Comparison of ENCODE assay signal across 8 cellular contexts in genomic region chr7:5528071-5528814, GRCh38. TPM values are rescaled to one million over a fixed set of nuclear protein-coding genes. Genes with fewer than 3 reads are reported as not detected.
DNase-seq lines count a peak whose midpoint lies in the region; ATAC-seq and TF ChIP-seq lines count a peak whose summit lies in the region.

No MANE protein-coding gene starts in this region.

- H3K27me3 Mint-ChIP-seq in endothelial cell (ENCODE audit: unreplicated experiment), result peaks cover 69% of the 10 kb centered on the region

- H3K9me3 ChIP-seq in uterus, result no peaks in the 10 kb centered on the region

- H3K4me3 Mint-ChIP-seq in endothelial cell (ENCODE audit: unreplicated experiment), result peak overlapping the region; percentile 100

- peaks cover 51% of the 10 kb centered on the region for H3K36me3 Mint-ChIP-seq in endothelial cell (ENCODE audit: low read depth, unreplicated experiment)

- peaks cover 51% of the 10 kb centered on the region for H3K4me1 Mint-ChIP-seq in endothelial cell (ENCODE audit: unreplicated experiment)

- CTCF ChIA-PET in HEK293T (lab: Yijun Ruan, JAX), result interaction anchor here (0.6 kb wide), 1 partner anchor 31 kb away, joined by 3 read pairs; no protein-coding TSS in a partner anchor

- DNase-seq in HEK293T (ENCODE audit: extremely low spot score), result no peak
- DNase-seq in activated CD4-positive, alpha-beta T cell treated with anti-CD3 and anti-CD28 coated beads for 4 hours, result peak; percentile 36 to 40
- no peak for DNase-seq in endothelial cell (ENCODE audit: low spot score)
- peak; percentile 68 for DNase-seq in myocyte (ENCODE audit: low read depth)
- DNase-seq in uterus, result peak; percentile 36 to 61
- no peak for DNase-seq in DMS153 treated with DMSO at 0.1 percent for 48 hours (lab: John Stamatoyannopoulos, UW; ENCODE audit: unreplicated experiment)

- H3K27ac ChIP-seq in uterus, result peak overlapping the region; percentile 100

- TF ChIP-seq CTCF in endothelial cell (IDR thresholded peaks at IDR 0.05; ENCODE audit: unreplicated experiment) (no peak), uterus (IDR thresholded peaks at IDR 0.05) (no peak)

- POLR2A ChIA-PET in HEK293T (lab: Yijun Ruan, JAX), result interaction anchor here (1.0 kb wide), 1 partner anchor 30 kb away, joined by 3 read pairs; no protein-coding TSS in a partner anchor

- H3K9me3 Mint-ChIP-seq in endothelial cell (ENCODE audit: unreplicated experiment), result peaks cover 4% of the 10 kb centered on the region

- ATAC-seq in GM19324 (IDR thresholded peaks at IDR 0.05; ENCODE audit: low FRiP score, unreplicated experiment), result no peak
- no peak for ATAC-seq in GM18867 (IDR thresholded peaks at IDR 0.05; ENCODE audit: unreplicated experiment)

- TF ChIP-seq POLR2A in uterus (IDR thresholded peaks at IDR 0.05), result no peak

- no peaks in the 10 kb centered on the region for H3K4me1 ChIP-seq in uterus

- peak overlapping the region; percentile 84 to 92 for H3K4me3 ChIP-seq in uterus

- H3K27ac Mint-ChIP-seq in endothelial cell (ENCODE audit: unreplicated experiment), result peak overlapping the region; percentile 95

- intact Hi-C loops in uterus (cut with DNase I; ENCODE audit: low total_unique reads), result no loop called here

- H3K27me3 ChIP-seq in uterus, result no peaks in the 10 kb centered on the region

- H3K36me3 ChIP-seq in uterus, result no peaks in the 10 kb centered on the region

TF ChIP-seq in HEK293T, 16 proteins besides CTCF, POLR2A, EP300 and RAD21:
- no peak for TF ChIP-seq FOXA1 (IDR thresholded peaks at IDR 0.05)
- peak; percentile 10; the same call in 1 of the 2 replicates for TF ChIP-seq ELF4 (IDR thresholded peaks at IDR 0.05)
- no peak for TF ChIP-seq TARDBP (IDR thresholded peaks at IDR 0.05)
TF ChIP-seq in HEK293T: peak in this region for 1.

RNA-seq across cellular contexts. Expression of gene ACTB, which starts 2.2 kb away (rescaled TPM):
- total RNA-seq in endothelial cell (ENCODE audit: unreplicated experiment) (5,848 TPM), myocyte (1,562 and 1,714 TPM in 2 replicates), uterus (1,000 to 10,000 TPM; 2,117 to 6,387 (median 2,745) TPM)
- 5,457 TPM for polyA plus RNA-seq in myocyte (2012)

RNA-seq across cellular contexts. Expression of gene FBXL18, which starts 14.6 kb away (rescaled TPM):
- 14.5 TPM for total RNA-seq in endothelial cell (ENCODE audit: unreplicated experiment)
- 6.6 and 7.6 TPM in 2 replicates for total RNA-seq in myocyte
- polyA plus RNA-seq in myocyte (2012), result 10.5 TPM
- 10 to 100 TPM in 1 of 4 donors, 1 to 10 TPM in 3; 2.8 to 15.0 (median 4.6) TPM for total RNA-seq in uterus

Comparison
In these comparisons a context has a peak if more than half of its experiments do, and no peak if none do; other contexts are left out.
1. DNase-seq: peak in activated CD4-positive, alpha-beta T cell treated with anti-CD3 and anti-CD28 coated beads for 4 hours (2 of 2), myocyte (single experiment) and uterus (2 of 2); none in HEK293T (single experiment), endothelial cell (single experiment) and DMS153 treated with DMSO at 0.1 percent for 48 hours (single experiment).